ENCODE assay signal across 9 cellular contexts in the genomic region with DNA sequence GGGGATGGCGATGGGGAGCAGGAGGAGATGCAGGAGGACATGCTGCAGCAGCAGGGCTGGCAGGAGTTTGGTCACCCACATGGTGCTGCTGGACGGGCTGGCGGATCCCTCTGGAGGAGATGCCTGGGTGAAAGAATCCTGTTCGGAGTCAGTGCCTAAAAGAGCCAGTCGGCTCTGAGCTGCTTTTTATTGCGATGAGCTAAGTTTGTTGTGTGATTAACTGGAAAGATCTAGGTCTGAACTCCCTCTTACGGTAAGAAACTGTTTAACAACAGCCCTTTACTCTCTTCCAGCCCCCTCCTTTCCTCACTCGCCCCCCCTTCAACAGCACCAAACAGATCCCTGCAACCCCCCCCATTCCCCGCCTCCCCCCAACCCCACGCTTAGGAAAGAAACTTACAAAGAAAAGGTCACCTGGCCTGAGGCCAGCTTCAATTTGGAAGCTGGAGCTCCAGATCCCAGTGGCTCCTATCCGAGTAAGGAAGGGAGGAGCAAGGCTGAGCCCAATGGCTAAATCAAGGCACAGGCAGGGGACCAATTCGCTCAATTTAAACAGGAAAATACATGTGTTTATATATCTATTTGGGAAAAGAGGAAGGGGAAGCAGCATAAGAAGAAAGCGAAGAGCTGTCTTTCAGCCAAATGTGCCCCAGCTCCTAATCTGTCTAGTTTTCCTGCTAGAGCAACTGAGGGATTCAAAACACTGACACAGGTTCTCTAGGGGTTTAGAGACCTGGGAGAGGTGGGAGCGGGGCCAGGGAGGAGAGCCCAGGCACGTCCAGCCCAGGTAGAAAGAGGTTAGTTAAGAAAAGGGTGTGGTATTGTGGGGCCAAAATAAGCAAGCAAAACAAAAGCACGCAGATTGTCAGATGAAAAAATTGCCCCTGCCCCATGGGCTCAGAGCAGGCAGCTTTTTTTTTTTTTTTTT. TPM values are rescaled to one million over a fixed set of nuclear protein-coding genes. Genes with fewer than 3 reads are reported as not detected.
DNase-seq lines count a peak whose midpoint lies in the region; ATAC-seq and TF ChIP-seq lines count a peak whose summit lies in the region.
"Had no signal": no experiment of that assay in that cellular context is flagged by ENCODE, and none has a peak within 500 bp of the region (broad histone marks: within the 10 kb centered on the region; RNA-seq: fewer than 3 reads in every experiment).

Gene HGF, minus strand, starts transcription at position 157 of the 928 bp plus-strand sequence. Its CDS starts 76 bp downstream, at position 81.

- intact Hi-C loops in dorsolateral prefrontal cortex (cut with DNase I) (no loop called here), vagina (cut with DNase I) (no loop called here)
- intact Hi-C loops in CD4-positive, alpha-beta T cell (cut with DNase I, micrococcal nuclease) = no loop called here

- peak in 1 of 2 donors; percentile 54 for TF ChIP-seq POLR2A in vagina (IDR thresholded peaks at IDR 0.05)

- DNase-seq in AG08395 (ENCODE audit: low spot score) (peak; percentile 64), LHCN-M2 (ENCODE audit: low read depth) (peak; percentile 74), dorsolateral prefrontal cortex (peak in 8 of 10 donors; percentile 29 to 67 (median 52)), midbrain (lab: John Stamatoyannopoulos, UW) (peak; percentile 51), vagina (ENCODE audit: extremely low spot score in 2 of 2) (peak in 1 of 2 donors; percentile 92), NCI-H345 (lab: John Stamatoyannopoulos, UW) (no peak)
- DNase-seq in CD4-positive, alpha-beta T cell = no peak

- no peaks in the 10 kb centered on the region for H3K9me3 ChIP-seq in vagina
- H3K9me3 ChIP-seq in CD4-positive, alpha-beta T cell (ENCODE audit: control insufficient read depth, low read length) = no peaks in the 10 kb centered on the region

- H3K36me3 ChIP-seq in vagina = no peaks in the 10 kb centered on the region

- H3K27ac Mint-ChIP-seq in CD4-positive, alpha-beta T cell = no peak within 1 kb of the TSS
- H3K27ac Mint-ChIP-seq: activated naive CD8-positive, alpha-beta T cell had no signal

- peak in 2 of 56 donors; percentile 19 to 23 for TF ChIP-seq CTCF in dorsolateral prefrontal cortex (IDR thresholded peaks at IDR 0.05 in 54 of 56, conservative IDR thresholded peaks at IDR 0.05 in 2 of 56; ENCODE audit: low read depth in 1 of 56, partially characterized antibody in 56 of 56)
- peak in 1 of 3 experiments; percentile 13 for TF ChIP-seq CTCF in vagina (IDR thresholded peaks at IDR 0.05)
- no peak for TF ChIP-seq CTCF in CD4-positive, alpha-beta T cell (IDR thresholded peaks at IDR 0.05)

- peaks cover 31% of the 10 kb centered on the region for H3K4me1 ChIP-seq in vagina

- no peaks in the 10 kb centered on the region for H3K27me3 Mint-ChIP-seq in CD4-positive, alpha-beta T cell

- H3K4me1 Mint-ChIP-seq in CD4-positive, alpha-beta T cell (ENCODE audit: low read depth) = no peaks in the 10 kb centered on the region

- H3K36me3 Mint-ChIP-seq in CD4-positive, alpha-beta T cell (ENCODE audit: low read depth) = no peaks in the 10 kb centered on the region
- H3K36me3 Mint-ChIP-seq: activated naive CD8-positive, alpha-beta T cell had no signal

- H3K4me3 ChIP-seq in dorsolateral prefrontal cortex (peak within 1 kb of the TSS; percentile 11 to 74 (median 51)), vagina (peak within 1 kb of the TSS; percentile 44 to 47)

- H3K27me3 ChIP-seq in dorsolateral prefrontal cortex = peaks cover 0 to 9% (median 0%) of the 10 kb centered on the region in 45 donors
- H3K27me3 ChIP-seq in vagina = no peaks in the 10 kb centered on the region
- H3K27me3 ChIP-seq in CD4-positive, alpha-beta T cell (ENCODE audit: control insufficient read depth, insufficient read depth, low read length) = no peaks in the 10 kb centered on the region

- no peaks in the 10 kb centered on the region for H3K9me3 Mint-ChIP-seq in CD4-positive, alpha-beta T cell

- no peak within 1 kb of the TSS for H3K4me3 Mint-ChIP-seq in CD4-positive, alpha-beta T cell
- H3K4me3 Mint-ChIP-seq: activated naive CD8-positive, alpha-beta T cell had no signal

- H3K27ac ChIP-seq in dorsolateral prefrontal cortex (peak within 1 kb of the TSS in 33 of 59 donors; percentile 4 to 75 (median 45)), vagina (peak within 1 kb of the TSS; percentile 82)
- no peak within 1 kb of the TSS for H3K27ac ChIP-seq in CD4-positive, alpha-beta T cell (ENCODE audit: low read depth, low read length)

- POLR2A ChIA-PET in CD4-positive, alpha-beta T cell (lab: Charles Lee) = no interaction called here

- ATAC-seq in CD4-positive, alpha-beta T cell (ENCODE audit: poor library complexity) = no peak
- ATAC-seq in HG03520 (IDR thresholded peaks at IDR 0.05; ENCODE audit: unreplicated experiment) = no peak

- CTCF ChIA-PET in CD4-positive, alpha-beta T cell (lab: Charles Lee) = no interaction called here

RNA-seq across cellular contexts. Expression of gene HGF, which starts in this region (rescaled TPM):
- total RNA-seq in LHCN-M2 (2014; rRNA removed) (11.5 and 13.0 TPM in 2 replicates), dorsolateral prefrontal cortex (10 to 100 TPM in 70 of 120 experiments, 1 to 10 TPM in 50; 3.8 to 41.1 (median 10.9) TPM), vagina (15.0 TPM)
- polyA plus RNA-seq in LHCN-M2 (2012) = 0.04 TPM
- not detected for total RNA-seq in CD4-positive, alpha-beta T cell

Comparison
In these comparisons a context has a peak if more than half of its experiments do, and no peak if none do; other contexts are left out.
1. RNA of gene HGF (total RNA-seq): 15.0 TPM in vagina (single experiment), 11.5 to 13.0 TPM in LHCN-M2 and 3.8 to 41.1 TPM in dorsolateral prefrontal cortex; not detected in CD4-positive, alpha-beta T cell; every median in the first group is over 4 times any median in the second.
2. DNase-seq: peak in AG08395 (single experiment), LHCN-M2 (single experiment), dorsolateral prefrontal cortex (8 of 10) and midbrain (single experiment); none in NCI-H345 (single experiment) and CD4-positive, alpha-beta T cell (0 of 10).